Comparison of ENCODE assay signal across 20 cellular contexts in genomic region chr10:34850558-34850957, GRCh38. TPM values are rescaled to one million over a fixed set of nuclear protein-coding genes. Genes with fewer than 3 reads are reported as not detected.
"Had no signal": no experiment of that assay in that cellular context is flagged by ENCODE, and none has a peak within 500 bp of the region (broad histone marks: within the 10 kb centered on the region; RNA-seq: fewer than 3 reads in every experiment).

No MANE protein-coding gene starts in this region.

- DNase-seq: IMR-90; Kasumi-1; MM.1S; NCI-H1092 treated with DMSO at 0.1 percent for 48 hours; NCI-H1436; NCI-H187; NCI-H2029; NCI-H2081 treated with DMSO at 0.1 percent for 48 hours; NCI-H2227 treated with DMSO at 0.1 percent for 48 hours; NCI-H524; NCI-H526 treated with DMSO at 0.1 percent for 48 hours; NCI-H748 treated with DMSO at 0.1 percent for 48 hours; NK-92 treated with Interleukin-12 subunit alpha and Interleukin-12 subunit beta, amount 100 ng/mL, for 24 hours; SHP77 had no signal

- ATAC-seq: Panc1, PC-3 had no signal

- H3K9ac ChIP-seq: KMS-11 had no signal

- H3K27ac ChIP-seq: HL-60, KMS-11, RWPE1 had no signal

- H3K4me2 ChIP-seq: KMS-11 had no signal

RNA-seq across cellular contexts. Expression of gene PARD3, which starts 35.5 kb away (rescaled TPM):
- total RNA-seq: OCI-LY7 had no signal
